Comparison of ENCODE assay signal across 1 cellular context in the genomic region with DNA sequence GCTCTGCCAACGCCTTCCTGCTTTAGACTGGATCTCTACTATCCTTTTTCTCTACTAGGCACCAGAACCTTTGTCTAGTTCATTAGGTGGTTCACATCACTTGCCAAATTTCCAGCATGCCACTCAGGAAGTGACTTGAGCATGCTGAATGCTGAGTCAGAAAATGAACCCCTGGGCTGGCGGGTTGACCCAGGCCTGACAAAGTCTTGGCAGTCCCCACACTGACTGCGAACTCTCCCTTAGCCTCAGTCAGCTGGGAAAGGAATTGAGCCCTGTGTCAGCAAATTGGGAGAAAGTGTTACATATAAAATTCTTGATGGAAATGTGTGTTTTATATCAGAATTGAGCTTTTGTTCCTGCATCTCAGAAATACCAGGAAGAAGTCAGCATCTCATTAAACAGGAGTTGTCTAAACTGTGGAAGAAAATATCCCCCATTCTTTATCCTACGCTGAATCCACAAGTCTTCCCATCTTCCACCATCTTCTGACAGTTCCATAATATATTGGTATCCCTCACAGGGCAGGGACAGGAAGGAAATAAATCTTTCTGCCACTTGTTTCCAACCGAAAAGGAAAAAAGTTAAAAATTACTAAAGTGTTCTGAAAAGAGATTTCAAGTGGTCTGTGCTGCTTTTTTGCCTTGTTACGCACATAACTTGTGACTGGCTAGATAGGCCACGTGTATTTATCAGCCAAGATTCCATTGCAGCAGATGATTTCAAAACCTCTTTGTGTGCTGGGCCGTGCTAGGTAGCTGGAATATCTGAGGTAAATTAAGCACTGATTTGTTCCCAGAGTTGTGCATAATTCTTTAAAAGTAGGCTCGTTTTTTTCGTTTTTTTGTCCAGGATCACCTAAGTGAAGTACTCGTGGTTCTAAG.
TF ChIP-seq lines count a peak whose summit lies in the region.

No MANE protein-coding gene starts in this region.

TF ChIP-seq in SK-N-SH, 30 proteins besides CTCF, POLR2A, EP300 and RAD21 (continued from another document):
- TF ChIP-seq IRF3 (IDR thresholded peaks at IDR 0.05; ENCODE audit: low read depth, low read length) (no peak), SMC3 (IDR thresholded peaks at IDR 0.05; ENCODE audit: low read depth, low read length) (no peak), MEF2A (IDR thresholded peaks at IDR 0.05; ENCODE audit: borderline replicate concordance, low read depth) (no peak), ZBTB33 (IDR thresholded peaks at IDR 0.05; ENCODE audit: borderline replicate concordance, low read depth) (no peak), FOXJ3 (CRISPR knock-in tag; IDR thresholded peaks at IDR 0.05) (no peak), ELF1 (IDR thresholded peaks at IDR 0.05) (0 out of 2 replicates have a peak, but pooled peaks have one; percentile 32), CHD2 (IDR thresholded peaks at IDR 0.05; ENCODE audit: low read length, partially characterized antibody) (no peak), TAF1 (IDR thresholded peaks at IDR 0.05; ENCODE audit: borderline replicate concordance, low read depth, low read length) (no peak)
- TF ChIP-seq, protein P1, sequence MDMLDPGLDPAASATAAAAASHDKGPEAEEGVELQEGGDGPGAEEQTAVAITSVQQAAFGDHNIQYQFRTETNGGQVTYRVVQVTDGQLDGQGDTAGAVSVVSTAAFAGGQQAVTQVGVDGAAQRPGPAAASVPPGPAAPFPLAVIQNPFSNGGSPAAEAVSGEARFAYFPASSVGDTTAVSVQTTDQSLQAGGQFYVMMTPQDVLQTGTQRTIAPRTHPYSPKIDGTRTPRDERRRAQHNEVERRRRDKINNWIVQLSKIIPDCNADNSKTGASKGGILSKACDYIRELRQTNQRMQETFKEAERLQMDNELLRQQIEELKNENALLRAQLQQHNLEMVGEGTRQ (IDR thresholded peaks at IDR 0.05; ENCODE audit: borderline replicate concordance, low read depth, low read length) = no peak
- TF ChIP-seq, protein P2, sequence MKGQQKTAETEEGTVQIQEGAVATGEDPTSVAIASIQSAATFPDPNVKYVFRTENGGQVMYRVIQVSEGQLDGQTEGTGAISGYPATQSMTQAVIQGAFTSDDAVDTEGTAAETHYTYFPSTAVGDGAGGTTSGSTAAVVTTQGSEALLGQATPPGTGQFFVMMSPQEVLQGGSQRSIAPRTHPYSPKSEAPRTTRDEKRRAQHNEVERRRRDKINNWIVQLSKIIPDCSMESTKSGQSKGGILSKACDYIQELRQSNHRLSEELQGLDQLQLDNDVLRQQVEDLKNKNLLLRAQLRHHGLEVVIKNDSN (IDR thresholded peaks at IDR 0.05; ENCODE audit: borderline replicate concordance, low read depth) = no peak
